16 cellular contexts compared by ENCODE assay signal in the genomic region with DNA sequence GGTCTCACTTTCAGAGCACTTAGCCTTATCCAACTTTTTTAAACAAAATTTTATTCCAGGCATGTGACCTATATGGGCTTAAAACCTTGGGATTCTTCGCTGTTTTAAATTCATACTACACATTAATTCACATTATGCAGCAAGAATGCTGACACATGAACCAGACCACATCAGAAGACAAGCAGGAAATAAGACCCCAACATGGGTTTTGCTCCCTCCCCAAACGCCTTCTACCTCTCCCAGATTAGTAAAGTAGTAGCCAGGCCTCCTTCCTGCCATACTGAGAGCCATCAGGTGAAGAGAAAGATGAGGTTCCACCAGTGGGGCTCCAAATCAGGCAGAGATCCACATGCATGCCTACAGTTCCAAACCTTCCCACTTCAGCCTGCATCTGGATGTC. TPM values are rescaled to one million over a fixed set of nuclear protein-coding genes. Genes with fewer than 3 reads are reported as not detected.
DNase-seq lines count a peak whose midpoint lies in the region; ATAC-seq, FAIRE-seq and TF ChIP-seq lines count a peak whose summit lies in the region.
"Had no signal": no experiment of that assay in that cellular context is flagged by ENCODE, and none has a peak within 500 bp of the region (broad histone marks: within the 10 kb centered on the region; RNA-seq: fewer than 3 reads in every experiment).

No MANE protein-coding gene starts in this region.

- CTCF ChIA-PET in H1 (lab: Charles Lee; ENCODE audit: partially characterized antibody) = no interaction called here

- H3K18ac ChIP-seq in H1 (ENCODE audit: extremely low read depth, low read length) = no peak overlapping the region

- H3K56ac ChIP-seq in H1 (replicated peaks; ENCODE audit: insufficient read length, low read depth, low read length) = no peak overlapping the region

- no peak overlapping the region for H2BK12ac ChIP-seq in H1 (ENCODE audit: low read depth, low read length)

- POLR2A ChIA-PET in H1 (lab: Charles Lee; ENCODE audit: partially characterized antibody) = no interaction called here

- H2AFZ ChIP-seq in Loucy (ENCODE audit: low read length) (no peak overlapping the region), H1 (ENCODE audit: low read length) (no peak overlapping the region), neural cell (ENCODE audit: low read depth, low read length) (no peak overlapping the region), GM23248 (no peak overlapping the region)

- FAIRE-seq in H1 (lab: Jason Lieb, UNC) = no peak
- FAIRE-seq: A549 had no signal

- H3K23me2 ChIP-seq in H1 (ENCODE audit: low read depth, low read length) = peaks cover 12% of the 10 kb centered on the region

- no peak overlapping the region for H3K27ac ChIP-seq in H1 (ENCODE audit: low read depth, low read length)
- H3K27ac ChIP-seq in neural cell (ENCODE audit: low read length) = no peak overlapping the region
- H3K27ac ChIP-seq in GM23248 = no peak overlapping the region
- H3K27ac ChIP-seq: A549 had no signal

- peak overlapping the region; percentile 32 for H3K4ac ChIP-seq in H1 (replicated peaks; ENCODE audit: insufficient read length, low read depth, low read length)

- H3K36me3 Mint-ChIP-seq in type B pancreatic cell = peaks cover 22% of the 10 kb centered on the region
- H3K36me3 Mint-ChIP-seq: CD8-positive, alpha-beta memory T cell had no signal

- no peak overlapping the region for H3K27ac Mint-ChIP-seq in type B pancreatic cell

- H4K8ac ChIP-seq in H1 (ENCODE audit: extremely low read depth, insufficient read depth, low read length) = no peak overlapping the region; the same call in 1 of the 2 replicates

- TF ChIP-seq RAD21 in H1 (IDR thresholded peaks at IDR 0.05 in 1 of 2, conservative IDR thresholded peaks at IDR 0.05 in 1 of 2; ENCODE audit: low read depth in 2 of 2, low read length in 2 of 2) (no peak), neural cell (conservative IDR thresholded peaks at IDR 0.05) (no peak)

- ATAC-seq in HG02973 (IDR thresholded peaks at IDR 0.05; ENCODE audit: unreplicated experiment) = no peak
- ATAC-seq: A549 had no signal

- H2AK5ac ChIP-seq in H1 (ENCODE audit: low read depth, low read length) = no peak overlapping the region; the same call in 1 of the 2 replicates

- H2BK120ac ChIP-seq in H1 (replicated peaks; ENCODE audit: low read depth, low read length) = no peak overlapping the region

- H3K4me1 Mint-ChIP-seq in type B pancreatic cell (ENCODE audit: unreplicated experiment) = peaks cover 46% of the 10 kb centered on the region

- H3K4me1 ChIP-seq in Loucy (ENCODE audit: insufficient read depth, low read length, poor library complexity, severe bottlenecking) (peaks cover 29% of the 10 kb centered on the region), H1 (replicated peaks in 1 of 4; ENCODE audit: control insufficient read depth in 3 of 4, insufficient read depth in 4 of 4, low read length in 3 of 4) (peaks cover 10 to 20% (median 15%) of the 10 kb centered on the region in 4 experiments; a peak in 5 of 7 replicates), GM23248 (ENCODE audit: insufficient read depth) (no peaks in the 10 kb centered on the region; the same call in 1 of the 2 replicates)
- H3K4me1 ChIP-seq: BE2C, Caco-2 had no signal

- TF ChIP-seq EP300 in H1 (IDR thresholded peaks at IDR 0.05; ENCODE audit: borderline replicate concordance in 1 of 2, low read depth in 2 of 2, low read length in 2 of 2) = no peak
- no peak for TF ChIP-seq EP300 in neural cell (conservative IDR thresholded peaks at IDR 0.05; ENCODE audit: poor library complexity, severe bottlenecking)

- peak overlapping the region; percentile 49 for H3K4me2 ChIP-seq in Loucy (ENCODE audit: low read depth, low read length, poor library complexity, severe bottlenecking)
- H3K4me2 ChIP-seq in H1 (ENCODE audit: insufficient read depth in 1 of 2, low read depth in 2 of 2, low read length in 2 of 2) = no peak overlapping the region; a peak in 1 of 4 replicates
- H3K4me2 ChIP-seq in neural cell (ENCODE audit: low read length) = peak overlapping the region; percentile 97
- H3K4me2 ChIP-seq in GM23248 (ENCODE audit: unreplicated experiment) = no peak overlapping the region
- H3K4me2 ChIP-seq: A549 had no signal

- H3K4me3 ChIP-seq in Loucy (ENCODE audit: low read length, poor library complexity, severe bottlenecking) (peak overlapping the region; percentile 9), H1 (ENCODE audit: extremely low read depth in 1 of 4, insufficient read depth in 2 of 4, low read depth in 3 of 4, low read length in 4 of 4) (no peak overlapping the region), neural cell (ENCODE audit: low read length) (peak overlapping the region; percentile 92), GM23248 (no peak overlapping the region)
- H3K4me3 ChIP-seq: A549, HAP-1 had no signal

- 93% methylated on average over 2 of the region's 2 CpGs; no CpG with 5 or more reads in 1 of the 2 experiments for WGBS in H1 (ENCODE audit: extremely low coverage in 1 of 2, insufficient coverage in 1 of 2, insufficient read length in 1 of 2, insufficient replicate concordance in 2 of 2, low coverage in 1 of 2, low lambda C conversion rate in 2 of 2, missing lambda C conversion rate in 1 of 2), 2 experiments
- 62 to 68% methylated on average over 2 of the region's 2 CpGs for WGBS in GM23248 (ENCODE audit: low coverage in 1 of 2, low lambda C conversion rate in 2 of 2, missing lambda C conversion rate in 2 of 2), 2 experiments

- H4K20me1 ChIP-seq in Loucy (ENCODE audit: insufficient read depth, low read length, poor library complexity, severe bottlenecking) (no peaks in the 10 kb centered on the region), H1 (replicated peaks in 1 of 2; ENCODE audit: control insufficient read depth in 1 of 2, insufficient read depth in 2 of 2, low read length in 2 of 2) (peaks cover 3 to 22% of the 10 kb centered on the region in 2 experiments), neural cell (ENCODE audit: insufficient read depth) (no peaks in the 10 kb centered on the region), GM23248 (ENCODE audit: insufficient read depth) (no peaks in the 10 kb centered on the region)

- H3K9me2 ChIP-seq in Loucy (replicated peaks; ENCODE audit: low read depth, low read length) (no peaks in the 10 kb centered on the region), neural cell (ENCODE audit: insufficient read depth, low read length) (no peaks in the 10 kb centered on the region), GM23248 (ENCODE audit: insufficient read depth) (no peaks in the 10 kb centered on the region)

- no peak overlapping the region for H3K23ac ChIP-seq in H1 (ENCODE audit: insufficient read length)

- H3K4me3 Mint-ChIP-seq in type B pancreatic cell = peak overlapping the region; percentile 97
- H3K4me3 Mint-ChIP-seq: CD8-positive, alpha-beta memory T cell had no signal

- H3K9me3 ChIP-seq in Loucy (ENCODE audit: insufficient read depth, low read depth, low read length) (no peaks in the 10 kb centered on the region), H1 (ENCODE audit: insufficient read depth in 2 of 2, low read depth in 1 of 2, low read length in 1 of 2) (no peaks in the 10 kb centered on the region), neural cell (ENCODE audit: low read length) (no peaks in the 10 kb centered on the region), GM23248 (ENCODE audit: low read depth) (no peaks in the 10 kb centered on the region)
- H3K9me3 ChIP-seq: A549, BE2C, Caco-2, HAP-1 had no signal

- no peaks in the 10 kb centered on the region for H3K9me3 Mint-ChIP-seq in type B pancreatic cell

- no peak for TF ChIP-seq CTCF in Loucy (conservative IDR thresholded peaks at IDR 0.05; ENCODE audit: low read length)
- no peak for TF ChIP-seq CTCF in H1 (IDR thresholded peaks at IDR 0.05; ENCODE audit: control extremely low read depth in 1 of 3, insufficient read depth in 1 of 3, low read depth in 1 of 3, low read length in 3 of 3)
- TF ChIP-seq CTCF in neural cell (IDR thresholded peaks at IDR 0.05; ENCODE audit: poor library complexity, severe bottlenecking) = no peak
- no peak for TF ChIP-seq CTCF in type B pancreatic cell (conservative IDR thresholded peaks at IDR 0.05)

- no peak for TF ChIP-seq POLR2A in H1 (IDR thresholded peaks at IDR 0.05; ENCODE audit: control extremely low read depth in 1 of 2, low read depth in 2 of 2, low read length in 2 of 2)

- H2BK5ac ChIP-seq in H1 (ENCODE audit: low read depth, low read length) = no peak overlapping the region

- in situ Hi-C loops in GM23248 (cut with MboI) = no loop called here

- no peak overlapping the region for H3K9ac ChIP-seq in Loucy (ENCODE audit: low read depth, low read length, poor library complexity, severe bottlenecking)
- no peak overlapping the region for H3K9ac ChIP-seq in H1 (replicated peaks in 1 of 4; ENCODE audit: extremely low read depth in 1 of 4, low read depth in 3 of 4, low read length in 3 of 4)
- peak overlapping the region; percentile 29 for H3K9ac ChIP-seq in neural cell (ENCODE audit: low read length)
- no peak overlapping the region for H3K9ac ChIP-seq in GM23248

- no peak for DNase-seq in H1 (ENCODE audit: low read depth in 1 of 2, low spot score in 2 of 2)
- no peak for DNase-seq in type B pancreatic cell (ENCODE audit: extremely low spot score, unreplicated experiment)
- DNase-seq in GM23248 = no peak
- DNase-seq in cerebellar nuclear complex (lab: John Stamatoyannopoulos, UW) = no peak
- DNase-seq in SHP77 treated with DMSO at 0.1 percent for 48 hours (lab: John Stamatoyannopoulos, UW) = no peak
- DNase-seq: BE2C; Caco-2; CD8-positive, alpha-beta memory T cell; GF-D8; GOT3; KBM-7 had no signal

- H3K36me3 ChIP-seq in Loucy (ENCODE audit: insufficient read depth, low read length) = no peaks in the 10 kb centered on the region
- peaks cover 0 to 3% (median 0%) of the 10 kb centered on the region in 4 experiments; a peak in 1 of 8 replicates for H3K36me3 ChIP-seq in H1 (ENCODE audit: control insufficient read depth in 2 of 4, insufficient read depth in 4 of 4, low read length in 3 of 4)
- no peaks in the 10 kb centered on the region for H3K36me3 ChIP-seq in neural cell (ENCODE audit: insufficient read depth, low read length)
- H3K36me3 ChIP-seq in GM23248 (ENCODE audit: low read depth) = no peaks in the 10 kb centered on the region
- H3K36me3 ChIP-seq: BE2C, HAP-1 had no signal

- H2BK15ac ChIP-seq in H1 (ENCODE audit: low read length) = no peak overlapping the region

- no peak overlapping the region for H4K91ac ChIP-seq in H1 (replicated peaks; ENCODE audit: insufficient read length, low read length)

- no peak overlapping the region for H2BK20ac ChIP-seq in H1 (ENCODE audit: low read length)

- no peak overlapping the region for H4K5ac ChIP-seq in H1 (ENCODE audit: insufficient read length, low read depth, low read length)

- no peak overlapping the region for H3K14ac ChIP-seq in H1 (ENCODE audit: insufficient read length)

- peaks cover 5% of the 10 kb centered on the region for H3K27me3 Mint-ChIP-seq in type B pancreatic cell

- H3K79me2 ChIP-seq in Loucy (ENCODE audit: insufficient read depth, low read length) = no peaks in the 10 kb centered on the region
- peaks cover 4 to 45% of the 10 kb centered on the region in 2 experiments; a peak in 3 of 4 replicates for H3K79me2 ChIP-seq in H1 (ENCODE audit: control insufficient read depth in 1 of 2, insufficient read depth in 2 of 2, low read length in 2 of 2)
- peaks cover 53% of the 10 kb centered on the region for H3K79me2 ChIP-seq in neural cell (replicated peaks; ENCODE audit: insufficient read depth, low read length)
- H3K79me2 ChIP-seq in GM23248 (ENCODE audit: insufficient read depth) = no peaks in the 10 kb centered on the region

- peaks cover 7% of the 10 kb centered on the region; the same call in 1 of the 2 replicates for H3K79me1 ChIP-seq in H1 (ENCODE audit: low read depth, low read length)

- H3K27me3 ChIP-seq in Loucy (ENCODE audit: insufficient read depth, low read length, poor library complexity, severe bottlenecking) (peaks cover 24% of the 10 kb centered on the region), H1 (replicated peaks in 1 of 4; ENCODE audit: control insufficient read depth in 3 of 4, extremely low read depth in 1 of 4, insufficient read depth in 3 of 4, low read length in 3 of 4) (peaks cover 0 to 3% (median 0%) of the 10 kb centered on the region in 4 experiments; a peak in 3 of 7 replicates), neural cell (ENCODE audit: insufficient read depth, low read depth, low read length) (no peaks in the 10 kb centered on the region), GM23248 (replicated peaks; ENCODE audit: insufficient read depth) (peaks cover 45% of the 10 kb centered on the region)
- H3K27me3 ChIP-seq: BE2C had no signal

- H3F3A ChIP-seq in Loucy (ENCODE audit: low read depth) (no peaks in the 10 kb centered on the region), neural cell (ENCODE audit: insufficient read depth, low read length, poor library complexity, severe bottlenecking) (no peaks in the 10 kb centered on the region), GM23248 (ENCODE audit: insufficient read depth) (no peaks in the 10 kb centered on the region)

RNA-seq across cellular contexts. Expression of a gene that starts 3.7 kb away (rescaled TPM):
- total RNA-seq in H1 (2021; fragmentation: NEBNext Ultra II Directional; extraction: Animal tissue kit (Norgen Biotek cat#: 25700)) = 30.2 and 32.2 TPM in 2 replicates
- polyA plus RNA-seq in H1 (2011; rRNA removed) (30.0 and 38.7 TPM in 2 replicates), neural cell (81.1 and 81.4 TPM in 2 replicates), GM23248 (2016; fragmentation: Nextera tagmentation; extraction: Ambion mirVana) (0.08 and 0.34 TPM in 2 replicates)
- polyA plus RNA-seq in H1 (2011; cell fraction: cytosol; rRNA removed) = 35.4 TPM
- polyA plus RNA-seq in H1 (2011; cell fraction: nucleus; rRNA removed) = 56.5 TPM
- 20.6 to 27.8 TPM (median 24.4 TPM) in 4 replicates for polyA plus RNA-seq in H1 (2012, experiment 1 of 2)
- polyA plus RNA-seq in H1 (2012, experiment 2 of 2) = 10.1 TPM
- 30.9 TPM for polyA plus RNA-seq in H1 (2013, experiment 1 of 2)
- polyA plus RNA-seq in H1 (2013, experiment 2 of 2) = 28.1 TPM
- 56.8 and 70.7 TPM in 2 replicates for polyA minus RNA-seq in H1 (2011; rRNA and poly(A)+ RNA removed)
- polyA minus RNA-seq in H1 (2011; cell fraction: cytosol; rRNA and poly(A)+ RNA removed) = 34.7 TPM
- 28.1 TPM for polyA minus RNA-seq in H1 (2011; cell fraction: nucleus; rRNA and poly(A)+ RNA removed)
- 176 and 205 TPM in 2 replicates for polyA minus RNA-seq in neural cell
- total RNA-seq in type B pancreatic cell (ENCODE audit: low replicate concordance) = 42.9 and 48.4 TPM in 2 replicates
- total RNA-seq in GM23248 (2014; rRNA removed; shearing (Covaris generic)) = 0.22 and 0.51 TPM in 2 replicates
- polyA plus RNA-seq: CD8-positive, alpha-beta memory T cell had no signal

Comparison
In these comparisons a context has a peak if more than half of its experiments do, and no peak if none do; other contexts are left out.
1. H3K4me2 ChIP-seq: peak in Loucy (single experiment) and neural cell (single experiment); none in H1 (0 of 2) and GM23248 (single experiment).
2. H3K4me3 ChIP-seq: peak in Loucy (single experiment) and neural cell (single experiment); none in H1 (0 of 4) and GM23248 (single experiment).
3. RNA of a gene that starts 3.7 kb away (total RNA-seq): 42.9 to 48.4 TPM in type B pancreatic cell and 30.2 to 32.2 TPM in H1; 0.22 to 0.51 TPM in GM23248; every median in the first group is over 10 times any median in the second.